In the genomic region with DNA sequence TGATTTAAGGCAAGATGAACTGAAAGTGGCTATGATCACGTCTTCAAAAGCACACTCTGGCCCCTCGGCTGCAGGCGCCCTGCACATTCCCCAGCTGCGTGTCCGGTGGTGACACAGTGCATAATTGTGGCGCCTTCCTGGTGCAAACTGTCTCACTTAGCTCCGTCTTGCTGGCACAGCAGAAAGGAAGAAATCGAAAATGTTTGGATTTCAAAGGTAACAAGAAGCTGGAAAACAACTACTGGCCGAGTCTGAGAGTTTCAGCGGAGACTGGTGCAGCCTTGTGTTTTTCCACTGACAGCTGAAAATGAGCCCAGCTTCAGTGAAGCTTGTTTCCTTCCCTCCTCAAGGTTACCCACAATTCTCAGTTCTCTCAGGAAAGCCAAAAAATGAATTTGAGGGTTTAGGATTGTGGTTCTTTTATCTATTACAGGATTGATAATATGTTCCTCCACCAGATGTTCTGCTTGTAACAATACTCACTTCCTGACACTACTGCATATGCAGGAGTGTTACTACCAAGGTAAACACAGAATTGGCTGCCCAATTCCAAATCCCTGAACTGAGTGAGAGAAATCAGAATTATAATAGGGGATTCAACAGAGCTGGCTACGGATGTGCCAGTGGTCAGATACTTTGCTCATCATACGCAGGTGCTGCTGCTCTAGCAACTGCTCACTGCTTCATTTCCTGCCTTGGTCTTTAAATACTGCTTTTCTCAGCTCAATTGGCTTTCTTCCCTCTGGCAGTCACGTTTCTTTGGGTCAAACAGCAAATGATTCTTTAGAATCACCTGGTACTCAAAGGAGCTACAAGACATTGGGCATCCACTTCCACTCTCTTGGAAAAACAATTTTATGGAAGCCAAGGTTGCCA, we compare ENCODE assay signal across 8 cellular contexts.
DNase-seq lines count a peak whose midpoint lies in the region; ATAC-seq and TF ChIP-seq lines count a peak whose summit lies in the region.

No MANE protein-coding gene starts in this region.

- peak; percentile 34 for DNase-seq in MV-4-11 (lab: John Stamatoyannopoulos, UW)
- peak; percentile 18 for DNase-seq in fibroblast of pulmonary artery (ENCODE audit: low read depth)
- no peak for DNase-seq in tibial artery
- DNase-seq in DMS153 (lab: John Stamatoyannopoulos, UW), result no peak
- no peak for DNase-seq in stimulated activated CD4-positive, alpha-beta T cell treated with anti-CD3 and anti-CD28 coated beads, Interleukin-15, amount 100 ng/mL, for 24 hours
- DNase-seq in DMS 273 treated with DMSO at 0.1 percent for 48 hours (lab: John Stamatoyannopoulos, UW), result no peak

- peaks cover 5% of the 10 kb centered on the region for H3K9me3 ChIP-seq in BLaER1
- no peaks in the 10 kb centered on the region for H3K9me3 ChIP-seq in tibial artery

- intact Hi-C loops in tibial artery (cut with DNase I; ENCODE audit: low total_unique reads), result no loop called here

- H3K4me2 ChIP-seq in BLaER1, result peak overlapping the region; percentile 96

- H4K20me1 ChIP-seq in BLaER1, result no peaks in the 10 kb centered on the region

- peak; percentile 73 for ATAC-seq in GM21717 (IDR thresholded peaks at IDR 0.05; ENCODE audit: unreplicated experiment)

- H3K36me3 ChIP-seq in BLaER1, result no peaks in the 10 kb centered on the region
- no peaks in the 10 kb centered on the region for H3K36me3 ChIP-seq in tibial artery

- H3K9ac ChIP-seq in BLaER1, result peak overlapping the region; percentile 77

- H3K4me3 ChIP-seq in BLaER1, result peak overlapping the region; percentile 63
- peak overlapping the region; percentile 13 for H3K4me3 ChIP-seq in fibroblast of pulmonary artery (replicated peaks; ENCODE audit: low read depth, low read length)
- H3K4me3 ChIP-seq in tibial artery, result peak overlapping the region; percentile 27 to 31

- H3K4me1 ChIP-seq in BLaER1, result peaks cover 63% of the 10 kb centered on the region
- H3K4me1 ChIP-seq in tibial artery, result no peaks in the 10 kb centered on the region

- peak overlapping the region; percentile 88 for H3K27ac ChIP-seq in BLaER1
- no peak overlapping the region for H3K27ac ChIP-seq in tibial artery

- no peak for TF ChIP-seq CTCF in fibroblast of pulmonary artery (IDR thresholded peaks at IDR 0.05; ENCODE audit: low read length, missing control alignments)
- no peak for TF ChIP-seq CTCF in tibial artery (IDR thresholded peaks at IDR 0.05)

- H3K27me3 ChIP-seq in BLaER1, result no peaks in the 10 kb centered on the region
- no peaks in the 10 kb centered on the region for H3K27me3 ChIP-seq in tibial artery

Comparison
In these comparisons a context has a peak if more than half of its experiments do, and no peak if none do; other contexts are left out.
1. H3K4me3 ChIP-seq: peak in every context shown above with its lines; median percentile 63 in BLaER1; 29 in tibial artery; 13 in fibroblast of pulmonary artery.
2. DNase-seq: peak in MV-4-11 (single experiment) and fibroblast of pulmonary artery (single experiment); none in tibial artery (0 of 2), DMS153 (single experiment), stimulated activated CD4-positive, alpha-beta T cell treated with anti-CD3 and anti-CD28 coated beads, Interleukin-15, amount 100 ng/mL, for 24 hours (single experiment) and DMS 273 treated with DMSO at 0.1 percent for 48 hours (single experiment).